ENCODE assay signal across 1 cellular context in the genomic region with DNA sequence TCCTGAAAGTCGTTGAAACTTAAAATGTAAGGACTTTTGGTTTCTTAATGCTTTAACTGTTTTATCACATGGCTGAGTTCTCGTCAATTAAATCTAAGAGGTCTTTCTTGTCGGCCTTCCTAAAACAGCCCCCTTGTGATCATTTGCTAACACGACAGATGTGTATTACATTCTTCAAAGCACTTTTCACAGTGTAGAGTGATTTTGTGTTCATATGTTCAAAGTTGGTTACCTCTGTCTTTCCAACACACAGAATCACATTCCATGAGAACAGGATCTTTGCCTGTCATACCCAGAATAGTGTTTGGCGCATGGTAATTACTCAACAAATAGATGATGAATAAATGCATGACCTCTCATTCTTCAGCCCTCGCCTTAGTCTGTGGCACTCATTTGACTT.
TF ChIP-seq lines count a peak whose summit lies in the region.

No MANE protein-coding gene starts in this region.

TF ChIP-seq in SK-N-SH treated with all-trans-retinoic acid at 6 μM for 48 hours, 23 proteins besides CTCF, POLR2A, EP300 and RAD21 (continued from another document):
- TF ChIP-seq, protein P1, sequence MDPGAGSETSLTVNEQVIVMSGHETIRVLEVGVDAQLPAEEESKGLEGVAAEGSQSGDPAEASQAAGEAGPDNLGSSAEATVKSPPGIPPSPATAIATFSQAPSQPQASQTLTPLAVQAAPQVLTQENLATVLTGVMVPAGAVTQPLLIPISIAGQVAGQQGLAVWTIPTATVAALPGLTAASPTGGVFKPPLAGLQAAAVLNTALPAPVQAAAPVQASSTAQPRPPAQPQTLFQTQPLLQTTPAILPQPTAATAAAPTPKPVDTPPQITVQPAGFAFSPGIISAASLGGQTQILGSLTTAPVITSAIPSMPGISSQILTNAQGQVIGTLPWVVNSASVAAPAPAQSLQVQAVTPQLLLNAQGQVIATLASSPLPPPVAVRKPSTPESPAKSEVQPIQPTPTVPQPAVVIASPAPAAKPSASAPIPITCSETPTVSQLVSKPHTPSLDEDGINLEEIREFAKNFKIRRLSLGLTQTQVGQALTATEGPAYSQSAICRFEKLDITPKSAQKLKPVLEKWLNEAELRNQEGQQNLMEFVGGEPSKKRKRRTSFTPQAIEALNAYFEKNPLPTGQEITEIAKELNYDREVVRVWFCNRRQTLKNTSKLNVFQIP (CRISPR knock-in tag; IDR thresholded peaks at IDR 0.05; ENCODE audit: borderline replicate concordance, low read depth) = no peak
